Comparison of ENCODE assay signal across 8 cellular contexts in genomic region chr6:71886184-71887005, GRCh38. TPM values are rescaled to one million over a fixed set of nuclear protein-coding genes. Genes with fewer than 3 reads are reported as not detected.
DNase-seq lines count a peak whose midpoint lies in the region; ATAC-seq and TF ChIP-seq lines count a peak whose summit lies in the region.

A gene with protein sequence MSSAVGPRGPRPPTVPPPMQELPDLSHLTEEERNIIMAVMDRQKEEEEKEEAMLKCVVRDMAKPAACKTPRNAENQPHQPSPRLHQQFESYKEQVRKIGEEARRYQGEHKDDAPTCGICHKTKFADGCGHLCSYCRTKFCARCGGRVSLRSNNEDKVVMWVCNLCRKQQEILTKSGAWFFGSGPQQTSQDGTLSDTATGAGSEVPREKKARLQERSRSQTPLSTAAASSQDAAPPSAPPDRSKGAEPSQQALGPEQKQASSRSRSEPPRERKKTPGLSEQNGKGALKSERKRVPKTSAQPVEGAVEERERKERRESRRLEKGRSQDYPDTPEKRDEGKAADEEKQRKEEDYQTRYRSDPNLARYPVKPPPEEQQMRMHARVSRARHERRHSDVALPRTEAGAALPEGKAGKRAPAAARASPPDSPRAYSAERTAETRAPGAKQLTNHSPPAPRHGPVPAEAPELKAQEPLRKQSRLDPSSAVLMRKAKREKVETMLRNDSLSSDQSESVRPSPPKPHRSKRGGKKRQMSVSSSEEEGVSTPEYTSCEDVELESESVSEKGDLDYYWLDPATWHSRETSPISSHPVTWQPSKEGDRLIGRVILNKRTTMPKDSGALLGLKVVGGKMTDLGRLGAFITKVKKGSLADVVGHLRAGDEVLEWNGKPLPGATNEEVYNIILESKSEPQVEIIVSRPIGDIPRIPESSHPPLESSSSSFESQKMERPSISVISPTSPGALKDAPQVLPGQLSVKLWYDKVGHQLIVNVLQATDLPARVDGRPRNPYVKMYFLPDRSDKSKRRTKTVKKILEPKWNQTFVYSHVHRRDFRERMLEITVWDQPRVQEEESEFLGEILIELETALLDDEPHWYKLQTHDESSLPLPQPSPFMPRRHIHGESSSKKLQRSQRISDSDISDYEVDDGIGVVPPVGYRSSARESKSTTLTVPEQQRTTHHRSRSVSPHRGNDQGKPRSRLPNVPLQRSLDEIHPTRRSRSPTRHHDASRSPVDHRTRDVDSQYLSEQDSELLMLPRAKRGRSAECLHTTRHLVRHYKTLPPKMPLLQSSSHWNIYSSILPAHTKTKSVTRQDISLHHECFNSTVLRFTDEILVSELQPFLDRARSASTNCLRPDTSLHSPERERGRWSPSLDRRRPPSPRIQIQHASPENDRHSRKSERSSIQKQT (N-terminal part only) (plus strand): TSS chr6:71886550. CDS start chr6:71887024, 474 bp downstream.

- DNase-seq in Daoy (ENCODE audit: low read depth) (peak; percentile 69), T-helper 17 cell (no peak), Right ventricle myocardium superior (peak; percentile 29), retinal pigment epithelial cell (ENCODE audit: low read depth) (no peak), HUDEP-2 (lab: John Stamatoyannopoulos, UW; ENCODE audit: unreplicated experiment in 76 of 76) (no peak)
- DNase-seq in activated CD4-positive, CD25-positive, alpha-beta regulatory T cell treated with anti-CD3 and anti-CD28 coated beads, Interleukin-2, amount 50 U/mL, for 72 hours, result no peak

- H3K4me3 ChIP-seq in retinal pigment epithelial cell (ENCODE audit: low read length), result peak within 1 kb of the TSS; percentile 75

- H3K27me3 Mint-ChIP-seq in T-helper 17 cell, result peaks cover 40% of the 10 kb centered on the region

- H3K36me3 Mint-ChIP-seq in T-helper 17 cell (ENCODE audit: low read depth), result peaks cover 4% of the 10 kb centered on the region

- H3K4me1 Mint-ChIP-seq in T-helper 17 cell, result peaks cover 2% of the 10 kb centered on the region

- peak within 1 kb of the TSS; percentile 1 for H3K4me3 Mint-ChIP-seq in T-helper 17 cell

- H3K9me3 ChIP-seq in T-helper 17 cell (ENCODE audit: control insufficient read depth, low read length, poor library complexity, severe bottlenecking), result no peaks in the 10 kb centered on the region

- intact Hi-C loops in Right ventricle myocardium superior (cut with DNase I), result no loop called here

- no peak within 1 kb of the TSS for H3K27ac Mint-ChIP-seq in T-helper 17 cell

- peak; percentile 85 for ATAC-seq in GM19452 (IDR thresholded peaks at IDR 0.05; ENCODE audit: unreplicated experiment)
- ATAC-seq in HG03520 (IDR thresholded peaks at IDR 0.05; ENCODE audit: unreplicated experiment), result peak; percentile 78
- no peak for ATAC-seq in T-helper 17 cell
- ATAC-seq in Right ventricle myocardium superior (ENCODE audit: poor library complexity), result no peak

- peak; percentile 32 for TF ChIP-seq CTCF in retinal pigment epithelial cell (conservative IDR thresholded peaks at IDR 0.05; ENCODE audit: low read depth, low read length)

RNA-seq across cellular contexts. Expression of the gene that starts here (rescaled TPM):
- 3.1 and 3.3 TPM in 2 replicates for total RNA-seq in Daoy (2014; rRNA removed; shearing (Covaris generic))
- total RNA-seq in T-helper 17 cell, result not detected
- 0.91 TPM for total RNA-seq in Right ventricle myocardium superior

Comparison
In these comparisons a context has a peak if more than half of its experiments do, and no peak if none do; other contexts are left out.
1. Peak in DNase-seq in Right ventricle myocardium superior; RNA of the gene not detected or under 1 TPM.
2. ATAC-seq: peak in GM19452 (single experiment) and HG03520 (single experiment); none in T-helper 17 cell (single experiment) and Right ventricle myocardium superior (single experiment).